13 cellular contexts compared by ENCODE assay signal in genomic region chr4:3607690-3608514, GRCh38.
DNase-seq lines count a peak whose midpoint lies in the region; ATAC-seq and TF ChIP-seq lines count a peak whose summit lies in the region.
"Had no signal": no experiment of that assay in that cellular context is flagged by ENCODE, and none has a peak within 500 bp of the region (broad histone marks: within the 10 kb centered on the region; RNA-seq: fewer than 3 reads in every experiment).

No MANE protein-coding gene starts in this region.

- no peaks in the 10 kb centered on the region for H3K4me1 Mint-ChIP-seq in endodermal cell

- no peaks in the 10 kb centered on the region for H3K36me3 Mint-ChIP-seq in endodermal cell (ENCODE audit: low read depth)
- H3K36me3 Mint-ChIP-seq: activated naive CD8-positive, alpha-beta T cell; natural killer cell treated with Interleukin-12 subunit alpha and Interleukin-12 subunit beta and Interleukin-15 and Interleukin-18, amount 100 ng/mL, for 72 hours had no signal

- H3K36me3 ChIP-seq in heart right ventricle, result no peaks in the 10 kb centered on the region
- H3K36me3 ChIP-seq in endodermal cell (ENCODE audit: control insufficient read depth, insufficient read depth, low read length), result no peaks in the 10 kb centered on the region
- H3K36me3 ChIP-seq: SJSA1 had no signal

- H3K27me3 ChIP-seq in heart right ventricle, result peaks cover 0 to 18% (median 0%) of the 10 kb centered on the region in 7 donors
- no peaks in the 10 kb centered on the region for H3K27me3 ChIP-seq in endodermal cell (ENCODE audit: control insufficient read depth, insufficient read depth, low read length, poor library complexity, severe bottlenecking)
- H3K27me3 ChIP-seq: SJSA1 had no signal

- H3K4me1 ChIP-seq in heart right ventricle, result no peaks in the 10 kb centered on the region
- no peaks in the 10 kb centered on the region for H3K4me1 ChIP-seq in endodermal cell (ENCODE audit: control insufficient read depth, insufficient read depth, low read length)
- H3K4me1 ChIP-seq: SJSA1 had no signal

- no peak overlapping the region for H3K9ac ChIP-seq in endodermal cell (ENCODE audit: extremely low read depth, low read length, poor library complexity, severe bottlenecking)

- intact Hi-C loops in heart right ventricle (cut with DNase I) (no loop called here), Right ventricle myocardium superior (cut with DNase I) (no loop called here)

- TF ChIP-seq CTCF in heart right ventricle (IDR thresholded peaks at IDR 0.05) (no peak), endodermal cell (conservative IDR thresholded peaks at IDR 0.05) (no peak)

- H3K27ac ChIP-seq in heart right ventricle, result no peak overlapping the region
- no peak overlapping the region for H3K27ac ChIP-seq in endodermal cell (ENCODE audit: low read depth, low read length)
- H3K27ac ChIP-seq: SJSA1 had no signal

- no peaks in the 10 kb centered on the region for H3K27me3 Mint-ChIP-seq in endodermal cell (ENCODE audit: insufficient read depth)
- H3K27me3 Mint-ChIP-seq: natural killer cell treated with Interleukin-12 subunit alpha and Interleukin-12 subunit beta and Interleukin-15 and Interleukin-18, amount 100 ng/mL, for 72 hours had no signal

- H3K9me3 Mint-ChIP-seq in endodermal cell, result peaks cover 2% of the 10 kb centered on the region

- no peak overlapping the region for H3K27ac Mint-ChIP-seq in endodermal cell
- H3K27ac Mint-ChIP-seq: activated naive CD8-positive, alpha-beta T cell; natural killer cell treated with Interleukin-12 subunit alpha and Interleukin-12 subunit beta and Interleukin-15 and Interleukin-18, amount 100 ng/mL, for 72 hours had no signal

- H3K4me3 ChIP-seq in heart right ventricle (no peak overlapping the region), endodermal cell (ENCODE audit: low read length) (no peak overlapping the region)
- H3K4me3 ChIP-seq: SJSA1 had no signal

- DNase-seq in heart right ventricle, result no peak
- no peak for DNase-seq in Right ventricle myocardium superior
- DNase-seq in NCI-H524 (lab: John Stamatoyannopoulos, UW), result peak; percentile 71 to 93
- peak; percentile 36 for DNase-seq in endodermal cell
- DNase-seq in SKM-1 (lab: John Stamatoyannopoulos, UW; ENCODE audit: unreplicated experiment), result no peak
- DNase-seq: activated CD4-positive, alpha-beta T cell treated with anti-CD3 and anti-CD28 coated beads, Interleukin-2, amount 50 U/mL, for 1 hour; Karpas-422; NCI-H1930 had no signal

- 54% methylated on average over 20 of the region's 20 CpGs for WGBS in heart right ventricle, 2 donors
- 87 to 93% methylated on average over 6 to 20 of the region's 20 CpGs for WGBS in endodermal cell (ENCODE audit: insufficient coverage in 1 of 2, insufficient read length in 1 of 2), 2 experiments

- ATAC-seq in heart right ventricle (peak in 5 of 8 donors; percentile 13 to 44 (median 35)), Right ventricle myocardium superior (ENCODE audit: poor library complexity) (no peak), GM21515 (IDR thresholded peaks at IDR 0.05; ENCODE audit: unreplicated experiment) (no peak), HG03571 (IDR thresholded peaks at IDR 0.05; ENCODE audit: unreplicated experiment) (no peak)

- no peak overlapping the region for H3K4me3 Mint-ChIP-seq in endodermal cell
- H3K4me3 Mint-ChIP-seq: activated naive CD8-positive, alpha-beta T cell; natural killer cell treated with Interleukin-12 subunit alpha and Interleukin-12 subunit beta and Interleukin-15 and Interleukin-18, amount 100 ng/mL, for 72 hours had no signal

- no peaks in the 10 kb centered on the region for H3K9me3 ChIP-seq in heart right ventricle
- H3K9me3 ChIP-seq in endodermal cell (ENCODE audit: control insufficient read depth, low read length), result no peaks in the 10 kb centered on the region
- H3K9me3 ChIP-seq: SJSA1 had no signal

Comparison
In these comparisons a context has a peak if more than half of its experiments do, and no peak if none do; other contexts are left out.
1. ATAC-seq: peak in heart right ventricle (5 of 8); none in Right ventricle myocardium superior (single experiment), GM21515 (single experiment) and HG03571 (single experiment).
2. DNase-seq: peak in NCI-H524 (2 of 2) and endodermal cell (single experiment); none in heart right ventricle (0 of 2), Right ventricle myocardium superior (single experiment) and SKM-1 (single experiment).